ENCODE assay signal across 15 cellular contexts in genomic region chr15:97729270-97729669, GRCh38.
"Had no signal": no experiment of that assay in that cellular context is flagged by ENCODE, and none has a peak within 500 bp of the region (broad histone marks: within the 10 kb centered on the region; RNA-seq: fewer than 3 reads in every experiment).

No MANE protein-coding gene starts in this region.

- H3K36me3 ChIP-seq: esophagus squamous epithelium, prostate gland had no signal

- H3K27me3 ChIP-seq: esophagus squamous epithelium had no signal

- H3K4me3 ChIP-seq: esophagus squamous epithelium, prostate gland had no signal

- H3K4me1 ChIP-seq: esophagus squamous epithelium, prostate gland had no signal

- H3K9me3 ChIP-seq: esophagus squamous epithelium, prostate gland had no signal

- ATAC-seq: T-cell had no signal

- DNase-seq: activated CD4-positive, alpha-beta memory T cell treated with anti-CD3 and anti-CD28 coated beads, Interleukin-2, amount 10 ng/mL, durations not matched to agents 7 days and 5 days; activated gamma-delta T cell treated with Interleukin-2 at 50 U/mL for 16 hours; activated naive CD8-positive, alpha-beta T cell treated with anti-CD3 and anti-CD28 coated beads for 36 hours; activated T-cell treated with anti-CD3 and anti-CD28 coated beads, Interleukin-2, amount 50 U/mL, for 48 hours; dermis blood vessel endothelial cell; esophagus squamous epithelium; foreskin fibroblast; islet precursor cell; occipital lobe; stimulated activated CD4-positive, alpha-beta T cell treated with anti-CD3 and anti-CD28 coated beads, Interleukin-15, amount 100 ng/mL, for 24 hours; stimulated activated CD4-positive, alpha-beta T cell treated with anti-CD3 and anti-CD28 coated beads, Interleukin-4, amount 100 ng/mL, for 24 hours; T-cell; T1000 had no signal

- H3K27ac ChIP-seq: esophagus squamous epithelium, prostate gland, VCaP had no signal
